18 cellular contexts compared by ENCODE assay signal in the genomic region with DNA sequence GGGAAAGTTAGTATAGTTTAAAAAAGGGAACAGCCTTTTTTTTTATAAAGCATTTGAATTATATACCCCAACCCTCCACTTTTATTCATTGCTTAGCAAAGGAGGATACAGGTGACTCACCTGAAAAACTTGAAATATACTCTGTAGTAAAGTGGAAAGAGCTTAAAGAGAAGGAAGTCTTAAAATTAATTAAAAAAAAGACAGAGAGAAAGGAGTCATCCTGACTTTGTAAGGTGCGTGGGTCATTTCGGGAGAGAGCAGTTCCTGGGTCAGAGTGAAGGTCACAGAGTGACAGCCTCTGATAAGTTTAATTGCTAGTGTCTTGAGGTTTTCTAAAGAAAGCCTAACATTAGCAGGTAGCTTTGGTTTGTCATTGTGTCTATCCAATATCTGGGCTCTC.
DNase-seq lines count a peak whose midpoint lies in the region; ATAC-seq and TF ChIP-seq lines count a peak whose summit lies in the region.
"Had no signal": no experiment of that assay in that cellular context is flagged by ENCODE, and none has a peak within 500 bp of the region (broad histone marks: within the 10 kb centered on the region; RNA-seq: fewer than 3 reads in every experiment).

No MANE protein-coding gene starts in this region.

- TF ChIP-seq CTCF in PC-9 (conservative IDR thresholded peaks at IDR 0.05): no peak
- TF ChIP-seq CTCF in mucosa of descending colon (IDR thresholded peaks at IDR 0.05): no peak

- H3K4me3 ChIP-seq in PC-9: peak overlapping the region; percentile 10; the same call in 1 of the 2 replicates
- H3K4me3 ChIP-seq in mucosa of descending colon: no peak overlapping the region
- H3K4me3 ChIP-seq: SK-N-MC had no signal

- no TSS peak for BruUV-seq in PC-9 (replicated peaks; lab: Mats Ljungman, UMichigan)

- no peaks in the 10 kb centered on the region for H3K79me2 ChIP-seq in PC-9 (ENCODE audit: low read depth)

- peak; percentile 4 to 74 for DNase-seq in PC-9
- no peak for DNase-seq in mucosa of descending colon
- DNase-seq in 8988T: no peak
- no peak for DNase-seq in C1 segment of cervical spinal cord (lab: John Stamatoyannopoulos, UW)
- no peak for DNase-seq in NCI-H146 (lab: John Stamatoyannopoulos, UW)
- DNase-seq: AML-193, DMS 273 treated with DMSO at 0.1 percent for 48 hours, DND-41, KBM-7, NCI-H1436, NCI-H2029 treated with DMSO at 0.1 percent for 48 hours, NCI-H2171 treated with DMSO at 0.1 percent for 48 hours, NCI-H446, SHP77 had no signal

- H3K27ac ChIP-seq in PC-9: peak overlapping the region; percentile 96
- H3K27ac ChIP-seq: SK-N-MC had no signal

- no peaks in the 10 kb centered on the region for H4K20me1 ChIP-seq in PC-9 (ENCODE audit: insufficient read depth)

- H3K4me1 ChIP-seq in PC-9 (replicated peaks; ENCODE audit: insufficient read depth): peaks cover 52% of the 10 kb centered on the region
- peaks cover 29% of the 10 kb centered on the region for H3K4me1 ChIP-seq in mucosa of descending colon (ENCODE audit: low read depth)

- H2AFZ ChIP-seq in PC-9: no peak overlapping the region

- CTCF ChIA-PET in PC-9 (lab: Charles Lee): interaction anchor here (0.6 kb wide), 1 partner anchor 65 kb away, joined by 4 read pairs; no protein-coding TSS in a partner anchor

- ATAC-seq in esophagus mucosa: peak; percentile 64
- ATAC-seq in mucosa of descending colon: peak; percentile 19
- ATAC-seq in HG02973 (IDR thresholded peaks at IDR 0.05; ENCODE audit: unreplicated experiment): no peak
- ATAC-seq: HepG2 had no signal

- H3K36me3 ChIP-seq in PC-9 (ENCODE audit: low read depth): no peaks in the 10 kb centered on the region; the same call in 1 of the 2 replicates
- no peaks in the 10 kb centered on the region for H3K36me3 ChIP-seq in mucosa of descending colon (ENCODE audit: low read depth)

- peak overlapping the region; percentile 61 for H3K4me2 ChIP-seq in PC-9

- H3K9me2 ChIP-seq in PC-9 (ENCODE audit: insufficient read depth): no peaks in the 10 kb centered on the region

- intact Hi-C loops in PC-9 (cut with micrococcal nuclease; ENCODE audit: unreplicated experiment) (loop anchor here (2.0 kb wide), 1 partner anchor 60 kb away; no protein-coding TSS in a partner anchor), mucosa of descending colon (cut with DNase I, micrococcal nuclease) (no loop called here)

- peaks cover 30% of the 10 kb centered on the region for H3F3A ChIP-seq in PC-9 (ENCODE audit: insufficient read depth, low read depth)

- H3K9me3 ChIP-seq in PC-9 (ENCODE audit: insufficient read depth, low read depth) (peaks cover 25% of the 10 kb centered on the region; the same call in 1 of the 2 replicates), mucosa of descending colon (no peaks in the 10 kb centered on the region)

- POLR2A ChIA-PET in PC-9 (lab: Charles Lee; ENCODE audit: unreplicated experiment): interaction anchor here (0.6 to 0.7 kb wide), 2 partner anchors 47 to 178 kb away, joined by 3 read pairs; no protein-coding TSS in a partner anchor

- no peaks in the 10 kb centered on the region for H3K27me3 ChIP-seq in PC-9 (ENCODE audit: insufficient read depth, low read depth)

Comparison
In these comparisons a context has a peak if more than half of its experiments do, and no peak if none do; other contexts are left out.
1. DNase-seq: peak in PC-9 (2 of 2); none in mucosa of descending colon (0 of 3), 8988T (single experiment), C1 segment of cervical spinal cord (0 of 14) and NCI-H146 (single experiment).